In the genomic region with DNA sequence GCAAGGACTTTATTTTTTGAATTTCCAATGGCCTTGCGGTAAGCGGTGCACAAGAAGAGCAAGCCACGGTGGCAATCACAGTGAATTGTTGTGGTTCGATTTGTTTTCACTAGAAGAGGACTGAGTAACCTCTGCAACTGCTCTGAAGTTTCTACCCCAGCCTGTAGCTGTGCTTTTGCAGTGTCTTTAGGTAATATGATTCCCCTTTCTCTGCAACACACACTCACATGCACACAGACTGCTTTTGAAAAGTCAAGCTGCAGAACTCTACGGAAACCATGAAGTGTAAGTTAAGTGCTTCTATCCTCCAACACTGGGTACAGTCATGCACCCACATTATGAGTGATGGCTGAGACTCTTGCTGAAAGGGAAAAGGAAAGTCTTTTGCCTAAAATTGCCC, we compare ENCODE assay signal across 13 cellular contexts. TPM values are rescaled to one million over a fixed set of nuclear protein-coding genes. Genes with fewer than 3 reads are reported as not detected.
DNase-seq lines count a peak whose midpoint lies in the region; ATAC-seq and TF ChIP-seq lines count a peak whose summit lies in the region.
"Had no signal": no experiment of that assay in that cellular context is flagged by ENCODE, and none has a peak within 500 bp of the region (broad histone marks: within the 10 kb centered on the region; RNA-seq: fewer than 3 reads in every experiment).

No MANE protein-coding gene starts in this region.

- DNase-seq in CD4-positive, alpha-beta memory T cell = peak; percentile 59 to 69 (median 63)
- DNase-seq in HFFc6 (no peak), NCI-H1930 (lab: John Stamatoyannopoulos, UW) (no peak), WTC11 (ENCODE audit: low spot score) (no peak)
- DNase-seq in activated T-cell treated with anti-CD3 and anti-CD28 coated beads, Interleukin-2, amount 50 U/mL, for 72 hours = peak; percentile 62 to 73
- DNase-seq in naive thymus-derived CD8-positive, alpha-beta T cell = peak in 9 of 10 donors; percentile 19 to 88 (median 65)
- DNase-seq in effector CD8-positive, alpha-beta T cell (lab: John Stamatoyannopoulos, UW) = no peak
- DNase-seq: left colon, NCI-H526 treated with DMSO at 0.1 percent for 48 hours, ovary had no signal

- H3K4me3 ChIP-seq in CD4-positive, alpha-beta memory T cell (ENCODE audit: low read length in 2 of 2) = no peak overlapping the region
- H3K4me3 ChIP-seq: coronary artery, ovary, SK-N-MC, thoracic aorta had no signal

- peaks cover 82 to 92% (median 88%) of the 10 kb centered on the region in 4 donors for H3K4me1 Mint-ChIP-seq in CD4-positive, alpha-beta memory T cell
- H3K4me1 Mint-ChIP-seq in HFFc6 (ENCODE audit: low read depth) (peaks cover 93% of the 10 kb centered on the region), WTC11 (peaks cover 50% of the 10 kb centered on the region)
- peaks cover 96% of the 10 kb centered on the region for H3K4me1 Mint-ChIP-seq in activated T-cell treated with anti-CD3 and anti-CD28 coated beads, Interleukin-2, amount 50 U/mL, for 72 hours (ENCODE audit: low read depth)
- H3K4me1 Mint-ChIP-seq in naive thymus-derived CD8-positive, alpha-beta T cell = peaks cover 48 to 92% (median 89%) of the 10 kb centered on the region in 4 donors

- H3K9me3 Mint-ChIP-seq in CD4-positive, alpha-beta memory T cell = no peaks in the 10 kb centered on the region
- H3K9me3 Mint-ChIP-seq in HFFc6 = no peaks in the 10 kb centered on the region
- H3K9me3 Mint-ChIP-seq in activated T-cell treated with anti-CD3 and anti-CD28 coated beads, Interleukin-2, amount 50 U/mL, for 72 hours = no peaks in the 10 kb centered on the region
- no peaks in the 10 kb centered on the region for H3K9me3 Mint-ChIP-seq in naive thymus-derived CD8-positive, alpha-beta T cell
- H3K9me3 Mint-ChIP-seq in WTC11 = no peaks in the 10 kb centered on the region

- H3K9me3 ChIP-seq in CD4-positive, alpha-beta memory T cell (ENCODE audit: control insufficient read depth in 1 of 2, low read length in 2 of 2) = no peaks in the 10 kb centered on the region
- H3K9me3 ChIP-seq: ovary, thoracic aorta had no signal

- H3K4me1 ChIP-seq in CD4-positive, alpha-beta memory T cell (ENCODE audit: insufficient read depth, low read length) = peaks cover 91% of the 10 kb centered on the region

- CTCF ChIA-PET in CD4-positive, alpha-beta memory T cell (lab: Charles Lee; ENCODE audit: partially characterized antibody) = interaction anchor here (1.1 to 11.1 kb wide), 9 partner anchors 12 to 178 kb away, joined by 3 to 118 read pairs (median 6); a partner anchor contains a TSS
- CTCF ChIA-PET in WTC11 (lab: Charles Lee) = no interaction called here

- TF ChIP-seq CTCF in HFFc6 (IDR thresholded peaks at IDR 0.05) (no peak), WTC11 (IDR thresholded peaks at IDR 0.05) (no peak)

- intact Hi-C loops in CD4-positive, alpha-beta memory T cell (cut with micrococcal nuclease) = loop anchor here (2.0 kb wide), 1 partner anchor 39 kb away; no protein-coding TSS in a partner anchor

- H3K27me3 Mint-ChIP-seq in CD4-positive, alpha-beta memory T cell = no peaks in the 10 kb centered on the region
- H3K27me3 Mint-ChIP-seq in HFFc6 (ENCODE audit: insufficient read depth) (peaks cover 16% of the 10 kb centered on the region), WTC11 (ENCODE audit: low read depth) (no peaks in the 10 kb centered on the region)
- H3K27me3 Mint-ChIP-seq in activated T-cell treated with anti-CD3 and anti-CD28 coated beads, Interleukin-2, amount 50 U/mL, for 72 hours (ENCODE audit: low read depth) = no peaks in the 10 kb centered on the region
- no peaks in the 10 kb centered on the region for H3K27me3 Mint-ChIP-seq in naive thymus-derived CD8-positive, alpha-beta T cell

- peaks cover 62 to 86% of the 10 kb centered on the region in 2 donors for H3K36me3 Mint-ChIP-seq in CD4-positive, alpha-beta memory T cell
- peaks cover 82% of the 10 kb centered on the region for H3K36me3 Mint-ChIP-seq in HFFc6 (ENCODE audit: low read depth)
- peaks cover 19 to 45% of the 10 kb centered on the region in 2 donors for H3K36me3 Mint-ChIP-seq in activated T-cell treated with anti-CD3 and anti-CD28 coated beads, Interleukin-2, amount 50 U/mL, for 72 hours (ENCODE audit: insufficient read depth in 2 of 2)
- H3K36me3 Mint-ChIP-seq in naive thymus-derived CD8-positive, alpha-beta T cell = peaks cover 18 to 63% (median 59%) of the 10 kb centered on the region in 3 donors
- no peaks in the 10 kb centered on the region for H3K36me3 Mint-ChIP-seq in WTC11

- peaks cover 44% of the 10 kb centered on the region for H3K36me3 ChIP-seq in CD4-positive, alpha-beta memory T cell (ENCODE audit: insufficient read depth, low read length)
- H3K36me3 ChIP-seq: ovary had no signal

- H3K27ac Mint-ChIP-seq in CD4-positive, alpha-beta memory T cell = peak overlapping the region; percentile 88 to 94 (median 92)
- H3K27ac Mint-ChIP-seq in HFFc6 = peak overlapping the region; percentile 89
- peak overlapping the region; percentile 86 for H3K27ac Mint-ChIP-seq in activated T-cell treated with anti-CD3 and anti-CD28 coated beads, Interleukin-2, amount 50 U/mL, for 72 hours
- H3K27ac Mint-ChIP-seq in naive thymus-derived CD8-positive, alpha-beta T cell = peak overlapping the region; percentile 89 to 100 (median 96)
- H3K27ac Mint-ChIP-seq in WTC11 = no peak overlapping the region

- no peaks in the 10 kb centered on the region for H3K27me3 ChIP-seq in CD4-positive, alpha-beta memory T cell (ENCODE audit: insufficient read depth, low read length)
- H3K27me3 ChIP-seq: ovary had no signal

- H3K27ac ChIP-seq in CD4-positive, alpha-beta memory T cell (ENCODE audit: low read depth, low read length) = peak overlapping the region; percentile 44
- H3K27ac ChIP-seq: ovary, SK-N-MC had no signal

- ATAC-seq in activated T-cell treated with anti-CD3 and anti-CD28 coated beads, Interleukin-2, amount 50 U/mL, for 72 hours (replicated peaks in 1 of 2) = peak; percentile 88 to 90
- ATAC-seq in naive thymus-derived CD8-positive, alpha-beta T cell = peak; percentile 72 to 82
- no peak for ATAC-seq in WTC11
- ATAC-seq: left colon had no signal

- H3K4me3 Mint-ChIP-seq in CD4-positive, alpha-beta memory T cell = peak overlapping the region in 7 of 8 donors; percentile 20 to 86 (median 59)
- H3K4me3 Mint-ChIP-seq in HFFc6 = peak overlapping the region; percentile 20; the same call in 1 of the 2 replicates
- H3K4me3 Mint-ChIP-seq in activated T-cell treated with anti-CD3 and anti-CD28 coated beads, Interleukin-2, amount 50 U/mL, for 72 hours = peak overlapping the region; percentile 63 to 78
- peak overlapping the region; percentile 19 to 80 (median 58) for H3K4me3 Mint-ChIP-seq in naive thymus-derived CD8-positive, alpha-beta T cell
- no peak overlapping the region for H3K4me3 Mint-ChIP-seq in WTC11

- POLR2A ChIA-PET in CD4-positive, alpha-beta memory T cell (lab: Charles Lee; ENCODE audit: partially characterized antibody) = interaction anchor here (0.6 to 31.9 kb wide), 20 partner anchors 12 to 481 kb away, joined by 3 to 1106 read pairs (median 4); a partner anchor contains a TSS
- POLR2A ChIA-PET in naive thymus-derived CD8-positive, alpha-beta T cell (lab: Charles Lee) = interaction anchor here (0.7 to 13.3 kb wide), 13 partner anchors 14 to 132 kb away, joined by 3 to 294 read pairs (median 4); a partner anchor contains a TSS
- POLR2A ChIA-PET in WTC11 (lab: Charles Lee) = interaction anchor here (0.6 kb wide), 1 partner anchor 168 kb away, joined by 3 read pairs; no protein-coding TSS in a partner anchor

TF ChIP-seq in WTC11, 78 proteins besides CTCF, POLR2A, EP300 and RAD21:
- TF ChIP-seq, protein P1, sequence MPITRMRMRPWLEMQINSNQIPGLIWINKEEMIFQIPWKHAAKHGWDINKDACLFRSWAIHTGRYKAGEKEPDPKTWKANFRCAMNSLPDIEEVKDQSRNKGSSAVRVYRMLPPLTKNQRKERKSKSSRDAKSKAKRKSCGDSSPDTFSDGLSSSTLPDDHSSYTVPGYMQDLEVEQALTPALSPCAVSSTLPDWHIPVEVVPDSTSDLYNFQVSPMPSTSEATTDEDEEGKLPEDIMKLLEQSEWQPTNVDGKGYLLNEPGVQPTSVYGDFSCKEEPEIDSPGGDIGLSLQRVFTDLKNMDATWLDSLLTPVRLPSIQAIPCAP (CRISPR knock-in tag; IDR thresholded peaks at IDR 0.05) = no peak
- TF ChIP-seq ZNF121 (CRISPR knock-in tag; IDR thresholded peaks at IDR 0.05) (no peak), JUN (CRISPR knock-in tag; IDR thresholded peaks at IDR 0.05) (no peak)

RNA-seq across cellular contexts. Expression of a gene that starts 38.4 kb away (rescaled TPM):
- 100 to 1,000 TPM; 808 to 809 TPM for total RNA-seq in CD4-positive, alpha-beta memory T cell
- 100 to 1,000 TPM; 390 to 554 TPM for polyA plus RNA-seq in CD4-positive, alpha-beta memory T cell
- 1,000 to 10,000 TPM; 1,912 to 2,221 (median 2,175) TPM for total RNA-seq in HFFc6 (2021; fragmentation: NEBNext Ultra II Directional; extraction: Animal tissue kit (Norgen Biotek cat#: 25700))
- total RNA-seq in activated T-cell treated with anti-CD3 and anti-CD28 coated beads, Interleukin-2, amount 50 U/mL, for 72 hours = 100 to 1,000 TPM; 385 to 504 TPM
- total RNA-seq in naive thymus-derived CD8-positive, alpha-beta T cell = 100 to 1,000 TPM; 650 to 703 TPM
- polyA plus RNA-seq in naive thymus-derived CD8-positive, alpha-beta T cell = 100 to 1,000 TPM; 291 TPM
- 9.6 to 12.0 TPM (median 10.3 TPM) in 3 replicates for total RNA-seq in WTC11 (2021)

Comparison
In these comparisons a context has a peak if more than half of its experiments do, and no peak if none do; other contexts are left out.
1. DNase-seq: peak in CD4-positive, alpha-beta memory T cell (5 of 5), activated T-cell treated with anti-CD3 and anti-CD28 coated beads, Interleukin-2, amount 50 U/mL, for 72 hours (2 of 2) and naive thymus-derived CD8-positive, alpha-beta T cell (9 of 10); none in HFFc6 (single experiment), effector CD8-positive, alpha-beta T cell (single experiment), NCI-H1930 (0 of 2) and WTC11 (single experiment).
2. RNA of a gene that starts 38.4 kb away (total RNA-seq): 1,912 to 2,221 TPM in HFFc6, 808 to 809 TPM in CD4-positive, alpha-beta memory T cell, 650 to 703 TPM in naive thymus-derived CD8-positive, alpha-beta T cell and 385 to 504 TPM in activated T-cell treated with anti-CD3 and anti-CD28 coated beads, Interleukin-2, amount 50 U/mL, for 72 hours; 9.6 to 12.0 TPM in WTC11; every median in the first group is over 10 times any median in the second.